Comparison of ENCODE assay signal across 1 cellular context in genomic region chr19:48623556-48624066, GRCh38.
TF ChIP-seq lines count a peak whose summit lies in the region.

No MANE protein-coding gene starts in this region.

TF ChIP-seq in liver, 16 proteins besides CTCF, POLR2A, EP300 and RAD21 (continued from another document):
- TF ChIP-seq, protein P1, sequence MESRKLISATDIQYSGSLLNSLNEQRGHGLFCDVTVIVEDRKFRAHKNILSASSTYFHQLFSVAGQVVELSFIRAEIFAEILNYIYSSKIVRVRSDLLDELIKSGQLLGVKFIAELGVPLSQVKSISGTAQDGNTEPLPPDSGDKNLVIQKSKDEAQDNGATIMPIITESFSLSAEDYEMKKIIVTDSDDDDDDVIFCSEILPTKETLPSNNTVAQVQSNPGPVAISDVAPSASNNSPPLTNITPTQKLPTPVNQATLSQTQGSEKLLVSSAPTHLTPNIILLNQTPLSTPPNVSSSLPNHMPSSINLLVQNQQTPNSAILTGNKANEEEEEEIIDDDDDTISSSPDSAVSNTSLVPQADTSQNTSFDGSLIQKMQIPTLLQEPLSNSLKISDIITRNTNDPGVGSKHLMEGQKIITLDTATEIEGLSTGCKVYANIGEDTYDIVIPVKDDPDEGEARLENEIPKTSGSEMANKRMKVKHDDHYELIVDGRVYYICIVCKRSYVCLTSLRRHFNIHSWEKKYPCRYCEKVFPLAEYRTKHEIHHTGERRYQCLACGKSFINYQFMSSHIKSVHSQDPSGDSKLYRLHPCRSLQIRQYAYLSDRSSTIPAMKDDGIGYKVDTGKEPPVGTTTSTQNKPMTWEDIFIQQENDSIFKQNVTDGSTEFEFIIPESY (IDR thresholded peaks at IDR 0.05) = no peak
- TF ChIP-seq SP1 (IDR thresholded peaks at IDR 0.05) (no peak), GABPA (IDR thresholded peaks at IDR 0.05 in 1 of 2, conservative IDR thresholded peaks at IDR 0.05 in 1 of 2) (no peak)
TF ChIP-seq in liver: peak in this region for 0.
